ENCODE assay signal across 29 cellular contexts in the genomic region with DNA sequence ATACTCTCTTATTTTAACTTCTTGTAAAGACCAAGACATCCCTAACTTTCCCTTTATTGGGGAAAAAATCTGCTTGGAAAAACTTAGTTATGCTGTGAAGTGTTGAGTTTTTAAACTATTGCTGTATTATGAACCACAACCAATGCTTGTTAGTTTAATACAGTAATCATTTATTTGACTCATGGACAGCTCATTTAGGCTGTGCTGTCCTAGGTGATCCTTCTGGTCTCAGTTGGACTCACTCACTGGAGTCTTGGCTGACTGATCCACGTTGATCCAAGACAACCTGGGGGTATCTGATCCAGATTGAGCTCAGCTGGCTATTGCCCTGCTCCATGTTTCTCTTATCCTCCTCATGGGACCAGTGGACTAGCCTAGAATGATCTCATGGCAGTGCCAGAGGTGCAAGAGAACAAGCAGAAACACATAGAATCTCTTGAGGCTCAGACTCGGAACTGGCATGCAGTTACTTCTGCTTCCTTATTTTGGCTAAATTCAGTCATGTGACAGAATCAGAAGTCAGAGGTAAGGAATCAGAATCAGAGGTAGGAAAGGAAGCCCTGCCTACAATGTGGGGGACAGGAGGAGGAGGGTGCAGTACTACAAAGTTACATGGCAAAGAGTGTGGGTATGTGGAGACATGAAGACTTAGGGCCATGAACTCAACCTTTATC.
DNase-seq lines count a peak whose midpoint lies in the region; FAIRE-seq and TF ChIP-seq lines count a peak whose summit lies in the region.
"Had no signal": no experiment of that assay in that cellular context is flagged by ENCODE, and none has a peak within 500 bp of the region (broad histone marks: within the 10 kb centered on the region; RNA-seq: fewer than 3 reads in every experiment).

No MANE protein-coding gene starts in this region.

- H3K79me2 ChIP-seq in Karpas-422 (ENCODE audit: low read length), result no peaks in the 10 kb centered on the region
- no peaks in the 10 kb centered on the region for H3K79me2 ChIP-seq in keratinocyte (ENCODE audit: control insufficient read depth, insufficient read depth, low read length)

- no peaks in the 10 kb centered on the region for H3K9me2 ChIP-seq in Karpas-422 (replicated peaks; ENCODE audit: insufficient read depth, low read length)

- no peaks in the 10 kb centered on the region for H3K27me3 ChIP-seq in Karpas-422 (ENCODE audit: low read length)
- no peaks in the 10 kb centered on the region for H3K27me3 ChIP-seq in keratinocyte (ENCODE audit: control insufficient read depth, extremely low read depth, insufficient read depth, low read length)
- H3K27me3 ChIP-seq: BLaER1, cardiac muscle cell, gastrocnemius medialis, ovary, right lobe of liver, suprapubic skin had no signal

- H3K4me2 ChIP-seq in Karpas-422 (ENCODE audit: low read depth, low read length, poor library complexity, severe bottlenecking) (no peak overlapping the region), keratinocyte (ENCODE audit: control insufficient read depth, extremely low read depth, insufficient read depth, low read depth, low read length) (no peak overlapping the region)
- H3K4me2 ChIP-seq: A549, BLaER1, KMS-11 had no signal

- H2AFZ ChIP-seq in Karpas-422 (ENCODE audit: low read length), result no peak overlapping the region
- H2AFZ ChIP-seq in keratinocyte (ENCODE audit: control insufficient read depth, low read length), result no peak overlapping the region

- FAIRE-seq in keratinocyte (lab: Jason Lieb, UNC), result peak; percentile 69
- FAIRE-seq: A549, GM12878 had no signal

- H3K9me3 ChIP-seq in Karpas-422 (ENCODE audit: low read length) (no peaks in the 10 kb centered on the region), keratinocyte (ENCODE audit: control insufficient read depth, low read depth, low read length) (no peaks in the 10 kb centered on the region)
- H3K9me3 ChIP-seq: A549, BLaER1, gastrocnemius medialis, ovary, right lobe of liver, suprapubic skin had no signal

- no peaks in the 10 kb centered on the region; the same call in 1 of the 2 replicates for H3K4me1 ChIP-seq in Karpas-422 (ENCODE audit: low read length)
- peaks cover 20% of the 10 kb centered on the region for H3K4me1 ChIP-seq in keratinocyte (ENCODE audit: control insufficient read depth, extremely low read depth, insufficient read depth, low read length)
- H3K4me1 ChIP-seq: BLaER1, suprapubic skin had no signal

- no peak overlapping the region for H3K4me3 ChIP-seq in Karpas-422 (ENCODE audit: low read length)
- H3K4me3 ChIP-seq in keratinocyte (ENCODE audit: control insufficient read depth in 2 of 3, extremely low read depth in 1 of 3, insufficient read depth in 2 of 3, low read depth in 1 of 3, low read length in 3 of 3), result no peak overlapping the region
- H3K4me3 ChIP-seq: A549, BLaER1, cardiac muscle cell, gastrocnemius medialis, GM12878, ovary, right lobe of liver, suprapubic skin had no signal

- no peaks in the 10 kb centered on the region for H3K36me3 ChIP-seq in Karpas-422 (ENCODE audit: insufficient read depth, low read length)
- no peaks in the 10 kb centered on the region for H3K36me3 ChIP-seq in keratinocyte (ENCODE audit: control insufficient read depth in 2 of 2, extremely low read depth in 1 of 2, insufficient read depth in 2 of 2, low read length in 2 of 2)
- H3K36me3 ChIP-seq: BLaER1, cardiac muscle cell, gastrocnemius medialis, ovary, right lobe of liver, suprapubic skin had no signal

- H3K27ac ChIP-seq in C4-2B, result peak overlapping the region; percentile 37; the same call in 1 of the 2 replicates
- no peak overlapping the region for H3K27ac ChIP-seq in Karpas-422 (ENCODE audit: low read length)
- no peak overlapping the region for H3K27ac ChIP-seq in keratinocyte (ENCODE audit: control insufficient read depth, insufficient read depth, low read length)
- H3K27ac ChIP-seq: A549, BLaER1, cardiac muscle cell, epithelial cell of prostate, gastrocnemius medialis, KMS-11, ovary, right lobe of liver, suprapubic skin had no signal

- TF ChIP-seq CTCF in C4-2B (conservative IDR thresholded peaks at IDR 0.05) (no peak), keratinocyte (optimal IDR thresholded peaks at IDR 0.05 in 1 of 3, IDR thresholded peaks at IDR 0.05 in 1 of 3, conservative IDR thresholded peaks at IDR 0.05 in 1 of 3; ENCODE audit: extremely low read depth in 1 of 3, insufficient read depth in 2 of 3, low read length in 3 of 3) (no peak)

- H3K9ac ChIP-seq in Karpas-422 (ENCODE audit: low read length), result no peak overlapping the region
- H3K9ac ChIP-seq in keratinocyte (ENCODE audit: control insufficient read depth, extremely low read depth, insufficient read depth, low read length), result no peak overlapping the region
- H3K9ac ChIP-seq: BLaER1, KMS-11 had no signal

- dilution Hi-C loops in keratinocyte (cut with MboI; ENCODE audit: extremely low pct_ligation_motif_present, low sequenced_read_pairs), result no loop called here

- DNase-seq in Karpas-422, result peak; percentile 43
- DNase-seq in OCI-M1 (lab: John Stamatoyannopoulos, UW), result peak; percentile 41
- DNase-seq in keratinocyte (ENCODE audit: low read depth, low spot score), result no peak
- no peak for DNase-seq in DMS79 treated with DMSO at 0.1 percent for 48 hours (lab: John Stamatoyannopoulos, UW)
- DNase-seq in stimulated activated CD4-positive, alpha-beta T cell treated with anti-CD3 and anti-CD28 coated beads, Interleukin-4, amount 100 ng/mL, for 4 hours, result no peak
- no peak for DNase-seq in glomerular visceral epithelial cell (ENCODE audit: extremely low spot score)
- DNase-seq in T-helper 1 cell, result no peak
- DNase-seq: activated CD4-positive, CD25-positive, alpha-beta regulatory T cell; activated naive CD4-positive, alpha-beta T cell treated with anti-CD3 and anti-CD28 coated beads for 36 hours; activated T-cell treated with anti-CD3 and anti-CD28 coated beads, Interleukin-2, amount 50 U/mL, for 24 hours; amygdala; DMS153; gastrocnemius medialis; H9; mesenchymal stem cell; NCI-H2171 treated with DMSO at 0.1 percent for 48 hours; NCI-H526; ovary; right lobe of liver; stimulated activated CD4-positive, alpha-beta T cell treated with anti-CD3 and anti-CD28 coated beads, Interleukin-15, amount 100 ng/mL, for 24 hours; T-helper 17 cell had no signal

- no peaks in the 10 kb centered on the region for H3K9me1 ChIP-seq in keratinocyte (ENCODE audit: control insufficient read depth, extremely low read depth, insufficient read depth, low read length)

- peaks cover 3% of the 10 kb centered on the region; the same call in 1 of the 2 replicates for H4K20me1 ChIP-seq in Karpas-422 (ENCODE audit: insufficient read depth, low read depth, low read length)
- H4K20me1 ChIP-seq in keratinocyte (ENCODE audit: control insufficient read depth, extremely low read depth, insufficient read depth, low read length), result no peaks in the 10 kb centered on the region
- H4K20me1 ChIP-seq: BLaER1 had no signal

Comparison
In these comparisons a context has a peak if more than half of its experiments do, and no peak if none do; other contexts are left out.
1. DNase-seq: peak in Karpas-422 (single experiment) and OCI-M1 (single experiment); none in keratinocyte (single experiment), DMS79 treated with DMSO at 0.1 percent for 48 hours (single experiment), stimulated activated CD4-positive, alpha-beta T cell treated with anti-CD3 and anti-CD28 coated beads, Interleukin-4, amount 100 ng/mL, for 4 hours (0 of 2), glomerular visceral epithelial cell (single experiment) and T-helper 1 cell (0 of 5).